Comparison of ENCODE assay signal across 9 cellular contexts in genomic region chr2:222290691-222291484, GRCh38. TPM values are rescaled to one million over a fixed set of nuclear protein-coding genes. Genes with fewer than 3 reads are reported as not detected.
A peak's percentile ranks its signal among the peaks of the same experiment; 100 is the strongest.
DNase-seq lines count a peak whose midpoint lies in the region; ATAC-seq and TF ChIP-seq lines count a peak whose summit lies in the region.
"Had no signal": no experiment of that assay in that cellular context is flagged by ENCODE, and none has a peak within 500 bp of the region (broad histone marks: within the 10 kb centered on the region; RNA-seq: fewer than 3 reads in every experiment).

No MANE protein-coding gene starts in this region.

- peaks cover 16% of the 10 kb centered on the region for H3K4me1 ChIP-seq in ES-I3 (ENCODE audit: insufficient read depth, low read length)
- peaks cover 7 to 33% (median 24%) of the 10 kb centered on the region in 4 donors for H3K4me1 ChIP-seq in esophagus muscularis mucosa
- H3K4me1 ChIP-seq in psoas muscle: peaks cover 9% of the 10 kb centered on the region

- H3K27ac ChIP-seq in esophagus muscularis mucosa (replicated peaks in 1 of 4) (no peak overlapping the region), psoas muscle (peak overlapping the region; percentile 24)

- peak overlapping the region; percentile 65 for H3K9ac ChIP-seq in ES-I3 (ENCODE audit: low read depth, low read length)

- no peak for TF ChIP-seq EP300 in esophagus muscularis mucosa (IDR thresholded peaks at IDR 0.05)

- H3K36me3 ChIP-seq in ES-I3 (ENCODE audit: insufficient read depth, low read length): no peaks in the 10 kb centered on the region
- H3K36me3 ChIP-seq in esophagus muscularis mucosa: no peaks in the 10 kb centered on the region
- H3K36me3 ChIP-seq in psoas muscle (ENCODE audit: insufficient read depth in 1 of 2, low read depth in 1 of 2): peaks cover 0 to 27% of the 10 kb centered on the region in 2 donors

- H3K27ac Mint-ChIP-seq in natural killer cell: no peak overlapping the region

- H3K4me3 Mint-ChIP-seq in natural killer cell: no peak overlapping the region

- ATAC-seq in psoas muscle: peak; percentile 67 to 91 (median 81)
- ATAC-seq in HG03139 (IDR thresholded peaks at IDR 0.05; ENCODE audit: unreplicated experiment): no peak
- ATAC-seq in natural killer cell: no peak

- H3K36me3 Mint-ChIP-seq in natural killer cell: peaks cover 32% of the 10 kb centered on the region

- no peaks in the 10 kb centered on the region for H3K9me3 ChIP-seq in ES-I3 (ENCODE audit: control insufficient read depth, insufficient read depth, low read length)
- H3K9me3 ChIP-seq in esophagus muscularis mucosa: no peaks in the 10 kb centered on the region
- no peaks in the 10 kb centered on the region for H3K9me3 ChIP-seq in psoas muscle

- WGBS in esophagus muscularis mucosa: 3% methylated on average over 30 of the region's 45 CpGs
- WGBS in psoas muscle, 3 donors: 9 to 17% (median 10%) methylated on average over 32 to 45 of the region's 45 CpGs

- intact Hi-C loops in esophagus muscularis mucosa (cut with DNase I): no loop called here
- intact Hi-C loops in psoas muscle (cut with DNase I): loop anchor here in 1 of 2 donors (5.0 kb wide), 1 partner anchor 234 kb away; no protein-coding TSS in a partner anchor
- intact Hi-C loops in natural killer cell (cut with micrococcal nuclease): no loop called here

- peaks cover 73 to 93% of the 10 kb centered on the region in 2 donors for H3K27me3 Mint-ChIP-seq in natural killer cell (ENCODE audit: low read depth in 2 of 2)

- peak overlapping the region; percentile 16 to 37 (median 29) for H3K4me3 ChIP-seq in esophagus muscularis mucosa
- H3K4me3 ChIP-seq in psoas muscle: peak overlapping the region; percentile 58
- H3K4me3 ChIP-seq: lung had no signal

- peaks cover 9 to 11% of the 10 kb centered on the region in 2 donors for H3K4me1 Mint-ChIP-seq in natural killer cell

- DNase-seq in NCI-H2171 (lab: John Stamatoyannopoulos, UW) (peak; percentile 23), esophagus muscularis mucosa (ENCODE audit: extremely low spot score) (peak; percentile 60), psoas muscle (peak in 1 of 2 donors; percentile 16), natural killer cell (no peak)
- no peak for DNase-seq in stimulated activated CD4-positive, alpha-beta T cell treated with anti-CD3 and anti-CD28 coated beads, Interleukin-4, amount 100 ng/mL, for 1 hour
- no peak for DNase-seq in activated effector memory CD4-positive, alpha-beta T cell treated with Interleukin-2 at 50 U/mL for 16 hours

- H3K27me3 ChIP-seq in esophagus muscularis mucosa: peaks cover 5 to 100% (median 82%) of the 10 kb centered on the region in 4 donors
- H3K27me3 ChIP-seq in psoas muscle (ENCODE audit: insufficient read depth in 3 of 3, low read length in 2 of 3): peaks cover 0 to 48% (median 23%) of the 10 kb centered on the region in 3 donors

- TF ChIP-seq CTCF in esophagus muscularis mucosa (IDR thresholded peaks at IDR 0.05): no peak
- no peak for TF ChIP-seq CTCF in psoas muscle (IDR thresholded peaks at IDR 0.05)
- TF ChIP-seq CTCF in natural killer cell (IDR thresholded peaks at IDR 0.05): no peak

- TF ChIP-seq POLR2A in esophagus muscularis mucosa (IDR thresholded peaks at IDR 0.05; ENCODE audit: low read depth): no peak

- no peaks in the 10 kb centered on the region for H3K9me3 Mint-ChIP-seq in natural killer cell

RNA-seq across cellular contexts. Expression of gene PAX3, which starts 7.9 kb away (rescaled TPM):
- not detected for total RNA-seq in esophagus muscularis mucosa
- total RNA-seq in psoas muscle: 10 to 100 TPM in 2 of 4 donors, 1 to 10 TPM in 2; 6.9 to 20.5 (median 13.3) TPM
- 1 to 10 TPM in 2 of 3 donors, under 1 TPM in 1; 0.26 to 2.8 (median 1.9) TPM for polyA plus RNA-seq in psoas muscle
- not detected for total RNA-seq in natural killer cell
- total RNA-seq: lung had no signal
- polyA plus RNA-seq: lung had no signal

Comparison
In these comparisons a context has a peak if more than half of its experiments do, and no peak if none do; other contexts are left out.
1. DNase-seq: peak in NCI-H2171 (single experiment) and esophagus muscularis mucosa (single experiment); none in stimulated activated CD4-positive, alpha-beta T cell treated with anti-CD3 and anti-CD28 coated beads, Interleukin-4, amount 100 ng/mL, for 1 hour (single experiment), natural killer cell (single experiment) and activated effector memory CD4-positive, alpha-beta T cell treated with Interleukin-2 at 50 U/mL for 16 hours (single experiment).
2. ATAC-seq: peak in psoas muscle (4 of 4); none in HG03139 (single experiment) and natural killer cell (0 of 3).
3. RNA of gene PAX3, which starts 7.9 kb away (total RNA-seq): 6.9 to 20.5 TPM in psoas muscle; not detected in esophagus muscularis mucosa and not detected in natural killer cell; every median in the first group is over 4 times any median in the second.